Comparison of ENCODE assay signal across 15 cellular contexts in genomic region chrX:78708830-78709229, GRCh38. TPM values are rescaled to one million over a fixed set of nuclear protein-coding genes. Genes with fewer than 3 reads are reported as not detected.
DNase-seq lines count a peak whose midpoint lies in the region; ATAC-seq and TF ChIP-seq lines count a peak whose summit lies in the region.
"Had no signal": no experiment of that assay in that cellular context is flagged by ENCODE, and none has a peak within 500 bp of the region (broad histone marks: within the 10 kb centered on the region; RNA-seq: fewer than 3 reads in every experiment).

No MANE protein-coding gene starts in this region.

- H3K27ac ChIP-seq in left ventricle myocardium inferior (replicated peaks), result no peak overlapping the region
- H3K27ac ChIP-seq in GM23338 (ENCODE audit: low read depth), result no peak overlapping the region

- H3K27me3 ChIP-seq in left ventricle myocardium inferior (ENCODE audit: low read depth) (no peaks in the 10 kb centered on the region), GM23338 (ENCODE audit: insufficient read depth) (no peaks in the 10 kb centered on the region)

- H3K9me2 ChIP-seq in GM23338 (ENCODE audit: insufficient read depth), result no peaks in the 10 kb centered on the region

- no peak for TF ChIP-seq CTCF in left ventricle myocardium inferior (IDR thresholded peaks at IDR 0.05; ENCODE audit: borderline replicate concordance)
- no peak for TF ChIP-seq CTCF in GM23338 (conservative IDR thresholded peaks at IDR 0.05; ENCODE audit: low read depth in 2 of 2)

- intact Hi-C loops in Right ventricle myocardium superior (cut with DNase I) (no loop called here), left ventricle myocardium inferior (cut with micrococcal nuclease) (no loop called here), sciatic nerve (cut with DNase I) (no loop called here), left colon (cut with DNase I, micrococcal nuclease) (no loop called here)
- intact Hi-C loops in activated T-helper 1 cell treated with anti-CD3 and anti-CD28 coated beads, Interleukin-12 subunit alpha, Interleukin-12 subunit beta, Interleukin-2, Interleukin-4 antibody, amounts not matched to agents 30 ng/mL and 10 ng/mL and 1 ng/mL, durations not matched to agents 14 hours and 24 hours and 36 hours (cut with micrococcal nuclease), result loop anchor here (5.0 kb wide), 1 partner anchor 152 kb away; no protein-coding TSS in a partner anchor

- DNase-seq in Right ventricle myocardium superior (no peak), left ventricle myocardium inferior (no peak), fibroblast of gingiva (ENCODE audit: low read depth) (peak; percentile 79), sciatic nerve (ENCODE audit: low spot score) (no peak), GM23338 (ENCODE audit: low spot score) (no peak), left colon (no peak)
- no peak for DNase-seq in activated T-helper 1 cell treated with anti-CD3 and anti-CD28 coated beads, Interleukin-12 subunit alpha, Interleukin-12 subunit beta, Interleukin-2, Interleukin-4 antibody, amounts not matched to agents 30 ng/mL and 10 ng/mL and 1 ng/mL, durations not matched to agents 14 hours and 24 hours and 36 hours (ENCODE audit: low spot score)
- DNase-seq: CD4-positive, alpha-beta T cell; MM.1S; NCI-H1092; NCI-H1436 treated with DMSO at 0.1 percent for 48 hours; NCI-H2029; NCI-H345 had no signal

- H3K36me3 Mint-ChIP-seq in activated T-helper 1 cell treated with anti-CD3 and anti-CD28 coated beads, Interleukin-12 subunit alpha, Interleukin-12 subunit beta, Interleukin-2, Interleukin-4 antibody, amounts not matched to agents 30 ng/mL and 10 ng/mL and 1 ng/mL, durations not matched to agents 14 hours and 24 hours and 36 hours (ENCODE audit: low read depth), result no peaks in the 10 kb centered on the region
- H3K36me3 Mint-ChIP-seq in GM23338 (ENCODE audit: low read depth), result no peaks in the 10 kb centered on the region

- no peak overlapping the region for H2AFZ ChIP-seq in GM23338

- ATAC-seq in Right ventricle myocardium superior (ENCODE audit: poor library complexity), result peak; percentile 31
- ATAC-seq in sciatic nerve, result peak; percentile 87
- ATAC-seq in GM23338, result no peak
- ATAC-seq in left colon, result no peak

- H4K20me1 ChIP-seq in GM23338 (replicated peaks; ENCODE audit: insufficient read depth), result no peaks in the 10 kb centered on the region

- H3K36me3 ChIP-seq in left ventricle myocardium inferior (no peaks in the 10 kb centered on the region), GM23338 (ENCODE audit: insufficient read depth) (no peaks in the 10 kb centered on the region)

- H3K4me3 ChIP-seq in left ventricle myocardium inferior, result no peak overlapping the region
- no peak overlapping the region for H3K4me3 ChIP-seq in GM23338

- no peak overlapping the region for H3K4me3 Mint-ChIP-seq in activated T-helper 1 cell treated with anti-CD3 and anti-CD28 coated beads, Interleukin-12 subunit alpha, Interleukin-12 subunit beta, Interleukin-2, Interleukin-4 antibody, amounts not matched to agents 30 ng/mL and 10 ng/mL and 1 ng/mL, durations not matched to agents 14 hours and 24 hours and 36 hours
- H3K4me3 Mint-ChIP-seq in GM23338, result no peak overlapping the region
- H3K4me3 Mint-ChIP-seq: CD4-positive, alpha-beta T cell; H9 had no signal

- no peaks in the 10 kb centered on the region for H3K79me2 ChIP-seq in GM23338 (replicated peaks; ENCODE audit: insufficient read depth)

- H3F3A ChIP-seq in GM23338 (replicated peaks; ENCODE audit: low read depth), result no peaks in the 10 kb centered on the region

- H3K4me1 ChIP-seq in left ventricle myocardium inferior, result no peaks in the 10 kb centered on the region
- no peaks in the 10 kb centered on the region for H3K4me1 ChIP-seq in GM23338 (ENCODE audit: insufficient read depth)

- H3K4me1 Mint-ChIP-seq in activated T-helper 1 cell treated with anti-CD3 and anti-CD28 coated beads, Interleukin-12 subunit alpha, Interleukin-12 subunit beta, Interleukin-2, Interleukin-4 antibody, amounts not matched to agents 30 ng/mL and 10 ng/mL and 1 ng/mL, durations not matched to agents 14 hours and 24 hours and 36 hours (ENCODE audit: low read depth), result no peaks in the 10 kb centered on the region
- 0 out of 3 replicates have a peak, but pooled peaks cover 2% of the 10 kb centered on the region for H3K4me1 Mint-ChIP-seq in GM23338
- H3K4me1 Mint-ChIP-seq: H9 had no signal

- H3K27ac Mint-ChIP-seq in activated T-helper 1 cell treated with anti-CD3 and anti-CD28 coated beads, Interleukin-12 subunit alpha, Interleukin-12 subunit beta, Interleukin-2, Interleukin-4 antibody, amounts not matched to agents 30 ng/mL and 10 ng/mL and 1 ng/mL, durations not matched to agents 14 hours and 24 hours and 36 hours, result no peak overlapping the region
- no peak overlapping the region for H3K27ac Mint-ChIP-seq in GM23338
- H3K27ac Mint-ChIP-seq: CD4-positive, alpha-beta T cell; H9 had no signal

- H3K4me2 ChIP-seq in GM23338, result no peak overlapping the region

- H3K9me3 Mint-ChIP-seq in activated T-helper 1 cell treated with anti-CD3 and anti-CD28 coated beads, Interleukin-12 subunit alpha, Interleukin-12 subunit beta, Interleukin-2, Interleukin-4 antibody, amounts not matched to agents 30 ng/mL and 10 ng/mL and 1 ng/mL, durations not matched to agents 14 hours and 24 hours and 36 hours, result peaks cover 5% of the 10 kb centered on the region
- H3K9me3 Mint-ChIP-seq in GM23338, result no peaks in the 10 kb centered on the region
- H3K9me3 Mint-ChIP-seq: CD4-positive, alpha-beta T cell had no signal

- H3K9me3 ChIP-seq in left ventricle myocardium inferior (replicated peaks), result no peaks in the 10 kb centered on the region

- no peaks in the 10 kb centered on the region for H3K27me3 Mint-ChIP-seq in activated T-helper 1 cell treated with anti-CD3 and anti-CD28 coated beads, Interleukin-12 subunit alpha, Interleukin-12 subunit beta, Interleukin-2, Interleukin-4 antibody, amounts not matched to agents 30 ng/mL and 10 ng/mL and 1 ng/mL, durations not matched to agents 14 hours and 24 hours and 36 hours (ENCODE audit: insufficient read depth)
- peaks cover 2% of the 10 kb centered on the region for H3K27me3 Mint-ChIP-seq in GM23338 (ENCODE audit: insufficient read depth, low read depth, poor library complexity)
- H3K27me3 Mint-ChIP-seq: CD4-positive, alpha-beta T cell had no signal

TF ChIP-seq in GM23338, 12 proteins besides CTCF, POLR2A, EP300 and RAD21:
- TF ChIP-seq EZH2 (IDR thresholded peaks at IDR 0.05; ENCODE audit: low read depth, unreplicated experiment) (no peak), ETS1 (IDR thresholded peaks at IDR 0.05) (no peak), JUNB (IDR thresholded peaks at IDR 0.05; ENCODE audit: unreplicated experiment) (no peak), STAT1 (IDR thresholded peaks at IDR 0.05; ENCODE audit: unreplicated experiment) (no peak), EZH2phosphoT487 (IDR thresholded peaks at IDR 0.05; ENCODE audit: unreplicated experiment) (no peak)
TF ChIP-seq in GM23338: peak in this region for 0.

RNA-seq across cellular contexts. Expression of gene LPAR4, which starts 38.7 kb away (rescaled TPM):
- total RNA-seq in Right ventricle myocardium superior, result 0.38 TPM
- 0.36 TPM for total RNA-seq in left ventricle myocardium inferior
- 0.80 TPM for total RNA-seq in sciatic nerve
- total RNA-seq in activated T-helper 1 cell treated with anti-CD3 and anti-CD28 coated beads, Interleukin-12 subunit alpha, Interleukin-12 subunit beta, Interleukin-2, Interleukin-4 antibody, amounts not matched to agents 30 ng/mL and 10 ng/mL and 1 ng/mL, durations not matched to agents 14 hours and 24 hours and 36 hours, result not detected in 2 replicates
- 14.2 and 14.9 TPM in 2 replicates for total RNA-seq in GM23338 (2014; rRNA removed; shearing (Covaris generic))
- 13.0 and 14.1 TPM in 2 replicates for polyA plus RNA-seq in GM23338 (2016; fragmentation: Nextera tagmentation; extraction: Ambion mirVana)
- under 1 TPM; 0.27 to 0.50 TPM for total RNA-seq in left colon
- total RNA-seq: CD4-positive, alpha-beta T cell had no signal

RNA-seq across cellular contexts. Expression of gene RTL3, which starts 49.7 kb away (rescaled TPM):
- 0.08 TPM for total RNA-seq in Right ventricle myocardium superior
- 0.14 TPM for total RNA-seq in left ventricle myocardium inferior
- not detected for total RNA-seq in sciatic nerve
- 0.07 TPM in 1 of 2 replicates, not detected in the other for total RNA-seq in activated T-helper 1 cell treated with anti-CD3 and anti-CD28 coated beads, Interleukin-12 subunit alpha, Interleukin-12 subunit beta, Interleukin-2, Interleukin-4 antibody, amounts not matched to agents 30 ng/mL and 10 ng/mL and 1 ng/mL, durations not matched to agents 14 hours and 24 hours and 36 hours
- not detected in 2 replicates for total RNA-seq in GM23338 (2014; rRNA removed; shearing (Covaris generic))
- not detected in 2 replicates for polyA plus RNA-seq in GM23338 (2016; fragmentation: Nextera tagmentation; extraction: Ambion mirVana)
- total RNA-seq in left colon, result under 1 TPM in 1 of 2 donors, not detected in 1; 0.08 TPM
- total RNA-seq: A172; CD4-positive, alpha-beta T cell; H9 had no signal

Comparison
In these comparisons a context has a peak if more than half of its experiments do, and no peak if none do; other contexts are left out.
1. ATAC-seq: peak in Right ventricle myocardium superior (single experiment) and sciatic nerve (single experiment); none in GM23338 (single experiment) and left colon (single experiment).